ENCODE assay signal across 13 cellular contexts in the genomic region with DNA sequence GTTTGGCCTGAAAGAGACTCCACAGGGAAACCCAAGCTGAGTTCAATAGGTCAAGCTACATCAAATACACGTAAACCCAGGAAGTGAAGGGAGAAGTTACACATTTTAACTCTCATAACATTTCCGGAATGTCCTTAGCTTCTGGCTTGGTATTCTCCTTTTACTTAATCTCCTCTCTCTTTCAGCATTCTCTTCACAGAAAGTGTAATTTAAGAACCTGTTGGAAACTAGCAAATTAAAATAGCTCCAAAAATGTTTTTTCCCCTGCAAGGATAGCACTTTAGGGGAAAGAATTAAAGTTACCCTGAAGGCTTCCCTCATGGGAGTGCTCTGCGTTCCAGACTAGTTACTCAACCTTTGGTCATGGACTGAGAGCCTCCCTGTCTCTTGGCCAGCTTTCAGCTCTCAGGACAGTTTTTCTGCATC.
A peak's percentile ranks its signal among the peaks of the same experiment; 100 is the strongest.
DNase-seq lines count a peak whose midpoint lies in the region; ATAC-seq, FAIRE-seq and TF ChIP-seq lines count a peak whose summit lies in the region.
"Had no signal": no experiment of that assay in that cellular context is flagged by ENCODE, and none has a peak within 500 bp of the region (broad histone marks: within the 10 kb centered on the region; RNA-seq: fewer than 3 reads in every experiment).

No MANE protein-coding gene starts in this region.

- CTCF ChIA-PET in HepG2 (lab: Yijun Ruan, JAX; ENCODE audit: low intra/inter-chr PET ratio, low total read pairs): no interaction called here
- CTCF ChIA-PET in activated CD4-positive, alpha-beta memory T cell treated with anti-CD3 and anti-CD28 coated beads for 36 hours (lab: Charles Lee): no interaction called here

- no peak for TF ChIP-seq CTCF in cardiac fibroblast (IDR thresholded peaks at IDR 0.05; ENCODE audit: low read depth, low read length)
- TF ChIP-seq CTCF in HepG2 (CRISPR knock-in tag; IDR thresholded peaks at IDR 0.05): no peak
- no peak for TF ChIP-seq CTCF in stomach (IDR thresholded peaks at IDR 0.05)

- H3K4me2 ChIP-seq in HepG2 (ENCODE audit: low read depth, low read length): no peak overlapping the region

- no TSS peak for BruUV-seq in HepG2 (replicated peaks; lab: Mats Ljungman, UMichigan)

- POLR2A ChIA-PET in HepG2 (lab: Yijun Ruan, JAX): no interaction called here
- POLR2A ChIA-PET in activated CD4-positive, alpha-beta memory T cell treated with anti-CD3 and anti-CD28 coated beads for 36 hours (lab: Charles Lee): no interaction called here

- H3K27ac Mint-ChIP-seq in activated CD4-positive, alpha-beta memory T cell treated with anti-CD3 and anti-CD28 coated beads for 36 hours: no peak overlapping the region

- no peak overlapping the region for H3K9ac ChIP-seq in HepG2 (ENCODE audit: insufficient read depth, low read depth, low read length)

- peak; percentile 61 for ATAC-seq in HepG2
- no peak for ATAC-seq in HG02759 (IDR thresholded peaks at IDR 0.05; ENCODE audit: unreplicated experiment)

- peaks cover 32% of the 10 kb centered on the region for H3K4me1 ChIP-seq in ACC112 (ENCODE audit: control insufficient read depth, insufficient read depth, low read length, unreplicated experiment)
- no peaks in the 10 kb centered on the region for H3K4me1 ChIP-seq in HepG2 (ENCODE audit: insufficient read depth, low read length)
- no peaks in the 10 kb centered on the region for H3K4me1 ChIP-seq in stomach
- H3K4me1 ChIP-seq: BE2C had no signal

- H3K36me3 Mint-ChIP-seq in activated CD4-positive, alpha-beta memory T cell treated with anti-CD3 and anti-CD28 coated beads for 36 hours: no peaks in the 10 kb centered on the region

- H3K27ac ChIP-seq in ACC112 (ENCODE audit: low read depth, low read length) (peak overlapping the region; percentile 86), HepG2 (ENCODE audit: extremely low read length, insufficient read depth, low read length) (no peak overlapping the region), stomach (no peak overlapping the region)
- H3K27ac ChIP-seq: ovary had no signal

- H3K27me3 ChIP-seq in ACC112 (ENCODE audit: insufficient read depth, low read length) (no peaks in the 10 kb centered on the region), HepG2 (ENCODE audit: control insufficient read depth in 1 of 2, insufficient read depth in 2 of 2, low read length in 2 of 2) (no peaks in the 10 kb centered on the region), stomach (no peaks in the 10 kb centered on the region)
- H3K27me3 ChIP-seq: BE2C, ovary had no signal

- no peaks in the 10 kb centered on the region for H3K27me3 Mint-ChIP-seq in activated CD4-positive, alpha-beta memory T cell treated with anti-CD3 and anti-CD28 coated beads for 36 hours

- TF ChIP-seq POLR2A in HepG2 (IDR thresholded peaks at IDR 0.05; ENCODE audit: insufficient read depth in 1 of 2, low read depth in 2 of 2, low read length in 2 of 2): no peak
- no peak for TF ChIP-seq POLR2A in GM12892 (IDR thresholded peaks at IDR 0.05; ENCODE audit: low read depth, low read length)
- TF ChIP-seq POLR2A in stomach (IDR thresholded peaks at IDR 0.05): no peak

- H3K9me3 ChIP-seq in HepG2 (ENCODE audit: low read length): no peaks in the 10 kb centered on the region
- H3K9me3 ChIP-seq in stomach: peaks cover 0 to 9% (median 0%) of the 10 kb centered on the region in 4 donors
- H3K9me3 ChIP-seq: BE2C, ovary had no signal

- H3K4me1 Mint-ChIP-seq in activated CD4-positive, alpha-beta memory T cell treated with anti-CD3 and anti-CD28 coated beads for 36 hours (ENCODE audit: low read depth): no peaks in the 10 kb centered on the region

- intact Hi-C loops in HepG2 (cut with micrococcal nuclease; ENCODE audit: unreplicated experiment): no loop called here
- intact Hi-C loops in activated CD4-positive, alpha-beta memory T cell treated with anti-CD3 and anti-CD28 coated beads for 36 hours (cut with micrococcal nuclease): no loop called here
- intact Hi-C loops in stomach (cut with DNase I; ENCODE audit: low total_unique reads): no loop called here

- 0 out of 2 replicates have a peak overlapping the region, but pooled peaks have one; percentile 3 for H3K4me3 ChIP-seq in ACC112 (ENCODE audit: low read depth, low read length)
- no peak overlapping the region for H3K4me3 ChIP-seq in cardiac fibroblast (replicated peaks in 1 of 2; ENCODE audit: low read depth in 2 of 2, low read length in 2 of 2)
- no peak overlapping the region for H3K4me3 ChIP-seq in HepG2 (replicated peaks in 1 of 3; ENCODE audit: insufficient read depth in 1 of 3, low read depth in 2 of 3, low read length in 3 of 3)
- no peak overlapping the region for H3K4me3 ChIP-seq in stomach
- H3K4me3 ChIP-seq: ovary had no signal

- FAIRE-seq in HepG2 (lab: Jason Lieb, UNC) (no peak), GM12892 (lab: Jason Lieb, UNC) (no peak)
- FAIRE-seq: TTC549 had no signal

- no peaks in the 10 kb centered on the region for H3K36me3 ChIP-seq in ACC112 (ENCODE audit: insufficient read depth, low read length)
- no peaks in the 10 kb centered on the region for H3K36me3 ChIP-seq in HepG2 (replicated peaks in 1 of 2; ENCODE audit: control insufficient read depth in 1 of 2, insufficient read depth in 2 of 2, low read length in 2 of 2)
- no peaks in the 10 kb centered on the region for H3K36me3 ChIP-seq in stomach
- H3K36me3 ChIP-seq: BE2C, ovary had no signal

- peak overlapping the region; percentile 5 for H2AFZ ChIP-seq in ACC112 (ENCODE audit: low read length, unreplicated experiment)
- H2AFZ ChIP-seq in HepG2 (ENCODE audit: low read length): no peak overlapping the region

- TF ChIP-seq RAD21 in HepG2 (CRISPR knock-in tag; IDR thresholded peaks at IDR 0.05): no peak

- no peaks in the 10 kb centered on the region for H4K20me1 ChIP-seq in HepG2 (ENCODE audit: insufficient read depth, low read length)

- 4% methylated on average over 3 of the region's 3 CpGs for WGBS in HepG2 (ENCODE audit: low lambda C conversion rate)
- 58 to 72% (median 64%) methylated on average over 3 of the region's 3 CpGs for whole genome bisulfite sequencing in stomach, 5 donors

- H3K79me2 ChIP-seq in ACC112 (ENCODE audit: control insufficient read depth, insufficient read depth, low read length, unreplicated experiment): no peaks in the 10 kb centered on the region
- no peaks in the 10 kb centered on the region for H3K79me2 ChIP-seq in HepG2 (ENCODE audit: insufficient read depth, low read length)

- DNase-seq in M059J (ENCODE audit: low read depth): peak; percentile 97
- peak; percentile 92 to 95 for DNase-seq in cardiac fibroblast (ENCODE audit: low read depth in 2 of 2)
- peak; percentile 14 for DNase-seq in HepG2 (ENCODE audit: low spot score)
- no peak for DNase-seq in activated CD4-positive, alpha-beta memory T cell treated with anti-CD3 and anti-CD28 coated beads for 36 hours
- no peak for DNase-seq in GM12892 (ENCODE audit: insufficient read length)
- DNase-seq in stomach: no peak
- DNase-seq: BE2C, foreskin melanocyte, NCI-H2227 treated with DMSO at 0.1 percent for 48 hours had no signal

- TF ChIP-seq EP300 in HepG2 (IDR thresholded peaks at IDR 0.05; ENCODE audit: low read depth in 2 of 2, low read length in 2 of 2) (no peak), HepG2 (CRISPR knock-in tag; IDR thresholded peaks at IDR 0.05; ENCODE audit: borderline replicate concordance) (no peak), stomach (IDR thresholded peaks at IDR 0.05) (no peak)

- peaks cover under 1% of the 10 kb centered on the region for H3K9me3 Mint-ChIP-seq in activated CD4-positive, alpha-beta memory T cell treated with anti-CD3 and anti-CD28 coated beads for 36 hours

- in situ Hi-C loops in HepG2 (cut with HindIII; ENCODE audit: extremely low pct_ligation_motif_present, low pct_unique_long_range_greater_than_20kb): no loop called here

- no peak overlapping the region for H3K4me3 Mint-ChIP-seq in activated CD4-positive, alpha-beta memory T cell treated with anti-CD3 and anti-CD28 coated beads for 36 hours

TF ChIP-seq in HepG2, 621 proteins besides CTCF, POLR2A, EP300 and RAD21:
- TF ChIP-seq KDM2A (CRISPR knock-in tag; IDR thresholded peaks at IDR 0.05; ENCODE audit: borderline replicate concordance, low read depth) (no peak), GABPA (IDR thresholded peaks at IDR 0.05; ENCODE audit: low read depth, low read length) (no peak), GABPA (CRISPR knock-in tag; IDR thresholded peaks at IDR 0.05; ENCODE audit: low read depth) (peak; percentile 63)
- TF ChIP-seq, protein P1, sequence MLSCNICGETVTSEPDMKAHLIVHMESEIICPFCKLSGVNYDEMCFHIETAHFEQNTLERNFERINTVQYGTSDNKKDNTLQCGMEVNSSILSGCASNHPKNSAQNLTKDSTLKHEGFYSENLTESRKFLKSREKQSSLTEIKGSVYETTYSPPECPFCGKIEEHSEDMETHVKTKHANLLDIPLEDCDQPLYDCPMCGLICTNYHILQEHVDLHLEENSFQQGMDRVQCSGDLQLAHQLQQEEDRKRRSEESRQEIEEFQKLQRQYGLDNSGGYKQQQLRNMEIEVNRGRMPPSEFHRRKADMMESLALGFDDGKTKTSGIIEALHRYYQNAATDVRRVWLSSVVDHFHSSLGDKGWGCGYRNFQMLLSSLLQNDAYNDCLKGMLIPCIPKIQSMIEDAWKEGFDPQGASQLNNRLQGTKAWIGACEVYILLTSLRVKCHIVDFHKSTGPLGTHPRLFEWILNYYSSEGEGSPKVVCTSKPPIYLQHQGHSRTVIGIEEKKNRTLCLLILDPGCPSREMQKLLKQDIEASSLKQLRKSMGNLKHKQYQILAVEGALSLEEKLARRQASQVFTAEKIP (CRISPR knock-in tag; IDR thresholded peaks at IDR 0.05; ENCODE audit: borderline replicate concordance): no peak
TF ChIP-seq in HepG2: peak in this region for 1.

Comparison
In these comparisons a context has a peak if more than half of its experiments do, and no peak if none do; other contexts are left out.
1. DNase-seq: peak in M059J (single experiment), cardiac fibroblast (2 of 2) and HepG2 (single experiment); none in activated CD4-positive, alpha-beta memory T cell treated with anti-CD3 and anti-CD28 coated beads for 36 hours (single experiment), GM12892 (single experiment) and stomach (single experiment).